Comparison of ENCODE assay signal across 12 cellular contexts in genomic region chr4:113976937-113977855, GRCh38. TPM values are rescaled to one million over a fixed set of nuclear protein-coding genes. Genes with fewer than 3 reads are reported as not detected.
DNase-seq lines count a peak whose midpoint lies in the region; ATAC-seq and TF ChIP-seq lines count a peak whose summit lies in the region.
"Had no signal": no experiment of that assay in that cellular context is flagged by ENCODE, and none has a peak within 500 bp of the region (broad histone marks: within the 10 kb centered on the region; RNA-seq: fewer than 3 reads in every experiment).

No MANE protein-coding gene starts in this region.

- no peak for ATAC-seq in HG03354 (IDR thresholded peaks at IDR 0.05; ENCODE audit: poor library complexity, severe bottlenecking, unreplicated experiment)
- ATAC-seq: stimulated activated naive CD8-positive, alpha-beta T cell treated with anti-CD3 and anti-CD28 coated beads, Interleukin-15, amount 100 ng/mL, for 72 hours had no signal

- no peak for DNase-seq in BJ (ENCODE audit: low read depth)
- DNase-seq in SJSA1 (ENCODE audit: low read depth in 1 of 2, low spot score in 2 of 2) = peak in 1 of 2 experiments; percentile 56
- DNase-seq in fibroblast of gingiva (ENCODE audit: low read depth) = peak; percentile 24
- no peak for DNase-seq in prostate gland (ENCODE audit: low spot score)
- no peak for DNase-seq in glutamatergic neuron
- no peak for DNase-seq in NCI-H82 (lab: John Stamatoyannopoulos, UW)
- DNase-seq in erythroblast (lab: John Stamatoyannopoulos, UW) = no peak
- DNase-seq: activated CD4-positive, alpha-beta T cell treated with anti-CD3 and anti-CD28 coated beads for 1 hour; NCI-H1436; stimulated activated naive CD8-positive, alpha-beta T cell treated with anti-CD3 and anti-CD28 coated beads, Interleukin-15, amount 100 ng/mL, for 72 hours had no signal

- intact Hi-C loops in prostate gland (cut with DNase I) = no loop called here

- H3K27me3 ChIP-seq in BJ (ENCODE audit: control insufficient read depth, insufficient read depth, low read length) (no peaks in the 10 kb centered on the region), SJSA1 (replicated peaks) (no peaks in the 10 kb centered on the region), prostate gland (replicated peaks; ENCODE audit: insufficient read depth) (no peaks in the 10 kb centered on the region)

- no peaks in the 10 kb centered on the region for H3K27me3 Mint-ChIP-seq in glutamatergic neuron (ENCODE audit: unreplicated experiment)

- no peak for TF ChIP-seq POLR2A in prostate gland (IDR thresholded peaks at IDR 0.05)
- TF ChIP-seq POLR2A in erythroblast (IDR thresholded peaks at IDR 0.05; ENCODE audit: low read length) = no peak

- H3K36me3 ChIP-seq in BJ (ENCODE audit: control insufficient read depth, insufficient read depth, low read length) = no peaks in the 10 kb centered on the region
- peaks cover 71% of the 10 kb centered on the region for H3K36me3 ChIP-seq in SJSA1
- no peaks in the 10 kb centered on the region for H3K36me3 ChIP-seq in prostate gland

- no peak overlapping the region for H3K4me3 Mint-ChIP-seq in glutamatergic neuron (ENCODE audit: unreplicated experiment)
- H3K4me3 Mint-ChIP-seq: activated naive CD8-positive, alpha-beta T cell; stimulated activated naive CD8-positive, alpha-beta T cell treated with anti-CD3 and anti-CD28 coated beads, Interleukin-15, amount 100 ng/mL, for 72 hours had no signal

- H3K9me3 ChIP-seq in SJSA1 (replicated peaks) (0 out of 2 replicates have a peak, but pooled peaks cover 2% of the 10 kb centered on the region), prostate gland (no peaks in the 10 kb centered on the region)

- CTCF ChIA-PET in BJ (lab: Yijun Ruan, JAX) = interaction anchor here (1.1 kb wide), 1 partner anchor 17 kb away, joined by 3 read pairs; no protein-coding TSS in a partner anchor

- H3K27ac Mint-ChIP-seq in glutamatergic neuron (ENCODE audit: unreplicated experiment) = no peak overlapping the region
- H3K27ac Mint-ChIP-seq: activated naive CD8-positive, alpha-beta T cell; stimulated activated naive CD8-positive, alpha-beta T cell treated with anti-CD3 and anti-CD28 coated beads, Interleukin-15, amount 100 ng/mL, for 72 hours had no signal

- peaks cover 1% of the 10 kb centered on the region for H3K9me3 Mint-ChIP-seq in glutamatergic neuron (ENCODE audit: unreplicated experiment)

- POLR2A ChIA-PET in BJ (lab: Charles Lee) = no interaction called here

- H3K36me3 Mint-ChIP-seq in glutamatergic neuron (ENCODE audit: unreplicated experiment) = no peaks in the 10 kb centered on the region

- WGBS in prostate gland = 12% methylated on average over 2 of the region's 2 CpGs

- H3K4me1 Mint-ChIP-seq in glutamatergic neuron (ENCODE audit: low read depth, unreplicated experiment) = peaks cover 10% of the 10 kb centered on the region

- H3K4me3 ChIP-seq in BJ (ENCODE audit: low read depth, low read length) (peak overlapping the region; percentile 77), SJSA1 (peak overlapping the region; percentile 83), prostate gland (peak overlapping the region; percentile 58 to 59)

- H3K27ac ChIP-seq in SJSA1 = peak overlapping the region; percentile 88
- H3K27ac ChIP-seq in prostate gland = peak overlapping the region; percentile 53 to 90

- TF ChIP-seq CTCF in BJ (IDR thresholded peaks at IDR 0.05; ENCODE audit: insufficient read depth, low read depth, low read length) = no peak
- no peak for TF ChIP-seq CTCF in prostate gland (IDR thresholded peaks at IDR 0.05)
- no peak for TF ChIP-seq CTCF in glutamatergic neuron (IDR thresholded peaks at IDR 0.05; ENCODE audit: partially characterized antibody, unreplicated experiment)

- H3K4me1 ChIP-seq in SJSA1 (replicated peaks) (peaks cover 29% of the 10 kb centered on the region), prostate gland (replicated peaks) (peaks cover 4% of the 10 kb centered on the region)

RNA-seq across cellular contexts. Expression of gene ARSJ, which starts 2.3 kb away (rescaled TPM):
- 18.4 and 24.9 TPM in 2 replicates for polyA plus RNA-seq in BJ (2011; rRNA removed)
- 20.3 and 24.8 TPM in 2 replicates for polyA minus RNA-seq in BJ (2011; rRNA and poly(A)+ RNA removed)
- total RNA-seq in SJSA1 (2014; rRNA removed; shearing (Covaris generic)) = 51.5 and 67.0 TPM in 2 replicates
- total RNA-seq in prostate gland (10 to 100 TPM in 1 of 2 donors, 1 to 10 TPM in 1; 8.8 to 12.5 TPM), glutamatergic neuron (ENCODE audit: unreplicated experiment) (0.17 TPM)
